Comparison of ENCODE assay signal across 27 cellular contexts in genomic region chr4:14653338-14653737, GRCh38.
"Had no signal": no experiment of that assay in that cellular context is flagged by ENCODE, and none has a peak within 500 bp of the region (broad histone marks: within the 10 kb centered on the region; RNA-seq: fewer than 3 reads in every experiment).

No MANE protein-coding gene starts in this region.

- H3K27ac Mint-ChIP-seq: nephron; neural progenitor cell; progenitor cell of endocrine pancreas; stimulated activated effector memory CD8-positive, alpha-beta T cell treated with anti-CD3 and anti-CD28 coated beads, Interleukin-12 subunit alpha, Interleukin-12 subunit beta, amount 100 ng/mL, for 72 hours; stimulated activated naive B cell treated with anti-CD40 and anti-IgM and Interleukin-4, amounts not matched to agents 10 μg/mL and 1 μg/mL and 100 μg/mL, for 72 hours; stimulated activated naive CD8-positive, alpha-beta T cell treated with anti-CD3 and anti-CD28 coated beads, Interleukin-15, Interleukin-2, amounts not matched to agents 100 ng/mL and 50 ng/mL, for 24 hours had no signal

- H3K9ac ChIP-seq: neural progenitor cell, parathyroid adenoma had no signal

- ATAC-seq: psoas muscle; right cardiac atrium; stimulated activated effector memory CD8-positive, alpha-beta T cell treated with anti-CD3 and anti-CD28 coated beads, Interleukin-12 subunit alpha, Interleukin-12 subunit beta, amount 100 ng/mL, for 72 hours; stimulated activated naive B cell treated with anti-CD40 and anti-IgM and Interleukin-4, amounts not matched to agents 10 μg/mL and 1 μg/mL and 100 μg/mL, for 72 hours had no signal

- H3K4me3 Mint-ChIP-seq: nephron; neural progenitor cell; stimulated activated effector memory CD8-positive, alpha-beta T cell treated with anti-CD3 and anti-CD28 coated beads, Interleukin-12 subunit alpha, Interleukin-12 subunit beta, amount 100 ng/mL, for 72 hours; stimulated activated naive B cell treated with anti-CD40 and anti-IgM and Interleukin-4, amounts not matched to agents 10 μg/mL and 1 μg/mL and 100 μg/mL, for 72 hours; stimulated activated naive CD8-positive, alpha-beta T cell treated with anti-CD3 and anti-CD28 coated beads, Interleukin-15, Interleukin-2, amounts not matched to agents 100 ng/mL and 50 ng/mL, for 24 hours had no signal

- DNase-seq: occipital lobe; ovary; posterior cingulate gyrus; psoas muscle; right cardiac atrium; right lobe of liver; sigmoid colon; small intestine; stimulated activated CD4-positive, alpha-beta T cell treated with anti-CD3 and anti-CD28 coated beads, Interleukin-15, amount 100 ng/mL, for 24 hours; stimulated activated CD4-positive, alpha-beta T cell treated with anti-CD3 and anti-CD28 coated beads, Interleukin-2, amount 100 ng/mL, for 24 hours; stimulated activated CD4-positive, alpha-beta T cell treated with anti-CD3 and anti-CD28 coated beads, Interleukin-2, amount 100 ng/mL, for 48 hours; stimulated activated CD4-positive, alpha-beta T cell treated with anti-CD3 and anti-CD28 coated beads, Interleukin-4, amount 100 ng/mL, for 24 hours; stimulated activated naive B cell treated with anti-CD40 and anti-IgM and Interleukin-4, amounts not matched to agents 10 μg/mL and 1 μg/mL and 100 μg/mL, for 72 hours; stimulated activated naive CD4-positive, alpha-beta T cell treated with Interleukin-2 at 50 U/mL for 16 hours; stomach; thyroid gland; trophoblast cell; upper lobe of left lung had no signal

- H3K4me2 ChIP-seq: neural progenitor cell had no signal

- H3K27me3 ChIP-seq: neural progenitor cell, ovary, right lobe of liver, sigmoid colon, stomach, thyroid gland, tibial nerve, upper lobe of left lung, vagina had no signal

- H3K4me1 ChIP-seq: neural progenitor cell, parathyroid adenoma, psoas muscle, right lobe of liver, sigmoid colon, stomach, thyroid gland, tibial nerve, upper lobe of left lung, vagina had no signal

- H3K9me3 Mint-ChIP-seq: nephron, neural progenitor cell had no signal

- H2AFZ ChIP-seq: neural progenitor cell, parathyroid adenoma had no signal

- H3K36me3 Mint-ChIP-seq: neural progenitor cell; stimulated activated effector memory CD8-positive, alpha-beta T cell treated with anti-CD3 and anti-CD28 coated beads, Interleukin-12 subunit alpha, Interleukin-12 subunit beta, amount 100 ng/mL, for 72 hours; stimulated activated naive B cell treated with anti-CD40 and anti-IgM and Interleukin-4, amounts not matched to agents 10 μg/mL and 1 μg/mL and 100 μg/mL, for 72 hours had no signal

- H3K36me3 ChIP-seq: neural progenitor cell, ovary, right lobe of liver, sigmoid colon, stomach, thoracic aorta, thyroid gland, tibial nerve, upper lobe of left lung, vagina had no signal

- H3K4me1 Mint-ChIP-seq: nephron; neural progenitor cell; stimulated activated effector memory CD8-positive, alpha-beta T cell treated with anti-CD3 and anti-CD28 coated beads, Interleukin-12 subunit alpha, Interleukin-12 subunit beta, amount 100 ng/mL, for 72 hours; stimulated activated naive B cell treated with anti-CD40 and anti-IgM and Interleukin-4, amounts not matched to agents 10 μg/mL and 1 μg/mL and 100 μg/mL, for 72 hours had no signal

- H3K79me2 ChIP-seq: parathyroid adenoma had no signal

- H3K27ac ChIP-seq: neural progenitor cell, ovary, parathyroid adenoma, psoas muscle, right lobe of liver, sigmoid colon, stomach, thoracic aorta, thyroid gland, tibial nerve, upper lobe of left lung, vagina had no signal

- H3K27me3 Mint-ChIP-seq: progenitor cell of endocrine pancreas; stimulated activated naive CD8-positive, alpha-beta T cell treated with anti-CD3 and anti-CD28 coated beads, Interleukin-15, Interleukin-2, amounts not matched to agents 100 ng/mL and 50 ng/mL, for 24 hours had no signal

- H3K9me3 ChIP-seq: ovary, psoas muscle, right lobe of liver, sigmoid colon, stomach, thoracic aorta, thyroid gland, upper lobe of left lung, vagina had no signal

- H3K4me3 ChIP-seq: neural progenitor cell, ovary, psoas muscle, right lobe of liver, sigmoid colon, stomach, thoracic aorta, thyroid gland, tibial nerve, upper lobe of left lung, vagina had no signal
